In genomic region chr3:179872842-179873241, GRCh38 we compare ENCODE assay signal across 1 cellular context.
TF ChIP-seq lines count a peak whose summit lies in the region.

No MANE protein-coding gene starts in this region.

TF ChIP-seq in GM23338, 12 proteins besides CTCF, POLR2A, EP300 and RAD21 (continued from another document):
- TF ChIP-seq ETS1 (IDR thresholded peaks at IDR 0.05) = no peak
